9 cellular contexts compared by ENCODE assay signal in the genomic region with DNA sequence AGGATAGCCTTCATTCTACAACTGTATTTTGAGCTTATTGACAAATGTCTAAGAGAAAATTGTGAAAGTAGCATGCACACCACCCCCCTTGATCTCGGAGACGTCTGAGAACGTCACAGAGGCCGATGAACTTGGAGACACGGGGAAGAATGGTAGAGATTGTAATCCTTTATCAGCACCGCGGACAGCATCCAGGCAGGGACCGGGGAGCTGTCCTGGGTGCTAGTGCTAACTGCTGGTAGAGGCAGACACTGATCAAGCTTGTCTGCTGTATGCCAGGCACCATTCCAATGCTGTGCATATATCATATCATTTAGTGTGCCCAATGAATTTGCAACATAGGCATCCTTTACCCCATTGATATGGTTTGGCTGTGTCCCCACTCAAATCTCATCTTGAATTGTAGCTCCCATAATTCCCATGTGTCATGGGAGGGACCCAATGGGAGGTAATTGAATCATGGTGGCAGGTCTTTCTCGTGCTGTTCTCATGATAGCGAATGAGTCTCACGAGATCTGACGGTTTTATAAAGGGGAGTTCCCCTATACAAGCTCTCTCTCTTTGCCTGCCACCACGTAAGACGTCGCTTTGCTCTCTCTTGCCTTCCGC.
DNase-seq lines count a peak whose midpoint lies in the region; ATAC-seq and TF ChIP-seq lines count a peak whose summit lies in the region.
"Had no signal": no experiment of that assay in that cellular context is flagged by ENCODE, and none has a peak within 500 bp of the region (broad histone marks: within the 10 kb centered on the region; RNA-seq: fewer than 3 reads in every experiment).

No MANE protein-coding gene starts in this region.

- intact Hi-C loops in Right ventricle myocardium inferior (cut with DNase I): no loop called here
- intact Hi-C loops in cardiac septum (cut with DNase I): no loop called here
- intact Hi-C loops in mucosa of descending colon (cut with DNase I, micrococcal nuclease): no loop called here

- no peaks in the 10 kb centered on the region for H3K36me3 ChIP-seq in mucosa of descending colon (ENCODE audit: low read depth)

- H3K4me3 ChIP-seq in mucosa of descending colon: no peak overlapping the region

- no peaks in the 10 kb centered on the region for H3K9me3 ChIP-seq in mucosa of descending colon

- no peaks in the 10 kb centered on the region for H3K4me1 ChIP-seq in mucosa of descending colon (ENCODE audit: low read depth)
- H3K4me1 ChIP-seq: parathyroid adenoma had no signal

- no peak for TF ChIP-seq CTCF in mucosa of descending colon (IDR thresholded peaks at IDR 0.05)

- peak; percentile 71 for ATAC-seq in Right ventricle myocardium inferior
- ATAC-seq in mucosa of descending colon: peak; percentile 81
- no peak for ATAC-seq in GM18517 (IDR thresholded peaks at IDR 0.05; ENCODE audit: unreplicated experiment)

- DNase-seq in Right ventricle myocardium inferior (ENCODE audit: missing footprints): no peak
- DNase-seq in cardiac septum (ENCODE audit: low spot score): no peak
- DNase-seq in T follicular helper cell (ENCODE audit: low read depth): peak; percentile 9
- DNase-seq in ecto neural progenitor cell (ENCODE audit: low spot score): peak; percentile 83
- DNase-seq in mucosa of descending colon: peak in 2 of 3 donors; percentile 64 to 85
- DNase-seq in NCI-H774 (lab: John Stamatoyannopoulos, UW): no peak
- DNase-seq in NCI-H345 treated with DMSO at 0.1 percent for 48 hours (lab: John Stamatoyannopoulos, UW; ENCODE audit: unreplicated experiment): no peak

Comparison
In these comparisons a context has a peak if more than half of its experiments do, and no peak if none do; other contexts are left out.
1. DNase-seq: peak in T follicular helper cell (single experiment), ecto neural progenitor cell (single experiment) and mucosa of descending colon (2 of 3); none in Right ventricle myocardium inferior (single experiment), cardiac septum (single experiment), NCI-H774 (single experiment) and NCI-H345 treated with DMSO at 0.1 percent for 48 hours (single experiment).